1 cellular context compared by ENCODE assay signal in the genomic region with DNA sequence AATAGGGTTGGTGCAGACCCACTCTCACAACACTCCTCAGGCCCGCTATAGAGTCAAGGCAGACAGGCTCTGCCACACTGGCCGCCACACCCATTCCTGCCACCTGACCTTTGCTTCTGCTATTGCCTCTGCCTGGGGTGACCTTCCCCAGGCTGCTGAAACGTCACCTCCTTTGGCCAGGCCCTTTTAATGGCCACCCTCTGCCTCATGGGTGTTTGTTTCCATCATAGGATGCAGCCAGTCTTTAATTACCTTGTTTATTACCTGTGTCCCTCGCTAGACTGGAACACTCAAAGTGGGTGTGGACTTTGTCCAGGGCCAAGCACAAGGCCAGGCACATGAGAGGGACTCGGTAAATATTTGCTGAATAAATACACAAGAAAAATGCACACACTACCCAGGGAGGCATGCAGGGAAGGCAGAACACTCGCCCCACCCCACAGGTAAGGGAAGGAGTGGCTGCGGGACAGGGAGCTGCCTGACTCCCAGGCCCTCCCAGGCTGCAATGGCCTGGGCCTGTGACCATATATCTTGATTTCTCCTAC.
TF ChIP-seq lines count a peak whose summit lies in the region.

No MANE protein-coding gene starts in this region.

TF ChIP-seq in liver, 16 proteins besides CTCF, POLR2A, EP300 and RAD21 (continued from another document):
- TF ChIP-seq FOXA2 (IDR thresholded peaks at IDR 0.05) (peak; percentile 74), RXRA (IDR thresholded peaks at IDR 0.05) (peak; percentile 78 to 81), HNF4G (IDR thresholded peaks at IDR 0.05) (peak; percentile 22), GABPA (IDR thresholded peaks at IDR 0.05 in 1 of 2, conservative IDR thresholded peaks at IDR 0.05 in 1 of 2) (no peak), SP1 (IDR thresholded peaks at IDR 0.05) (peak; percentile 51), NR2F2 (IDR thresholded peaks at IDR 0.05) (no peak)
- TF ChIP-seq, protein P1, sequence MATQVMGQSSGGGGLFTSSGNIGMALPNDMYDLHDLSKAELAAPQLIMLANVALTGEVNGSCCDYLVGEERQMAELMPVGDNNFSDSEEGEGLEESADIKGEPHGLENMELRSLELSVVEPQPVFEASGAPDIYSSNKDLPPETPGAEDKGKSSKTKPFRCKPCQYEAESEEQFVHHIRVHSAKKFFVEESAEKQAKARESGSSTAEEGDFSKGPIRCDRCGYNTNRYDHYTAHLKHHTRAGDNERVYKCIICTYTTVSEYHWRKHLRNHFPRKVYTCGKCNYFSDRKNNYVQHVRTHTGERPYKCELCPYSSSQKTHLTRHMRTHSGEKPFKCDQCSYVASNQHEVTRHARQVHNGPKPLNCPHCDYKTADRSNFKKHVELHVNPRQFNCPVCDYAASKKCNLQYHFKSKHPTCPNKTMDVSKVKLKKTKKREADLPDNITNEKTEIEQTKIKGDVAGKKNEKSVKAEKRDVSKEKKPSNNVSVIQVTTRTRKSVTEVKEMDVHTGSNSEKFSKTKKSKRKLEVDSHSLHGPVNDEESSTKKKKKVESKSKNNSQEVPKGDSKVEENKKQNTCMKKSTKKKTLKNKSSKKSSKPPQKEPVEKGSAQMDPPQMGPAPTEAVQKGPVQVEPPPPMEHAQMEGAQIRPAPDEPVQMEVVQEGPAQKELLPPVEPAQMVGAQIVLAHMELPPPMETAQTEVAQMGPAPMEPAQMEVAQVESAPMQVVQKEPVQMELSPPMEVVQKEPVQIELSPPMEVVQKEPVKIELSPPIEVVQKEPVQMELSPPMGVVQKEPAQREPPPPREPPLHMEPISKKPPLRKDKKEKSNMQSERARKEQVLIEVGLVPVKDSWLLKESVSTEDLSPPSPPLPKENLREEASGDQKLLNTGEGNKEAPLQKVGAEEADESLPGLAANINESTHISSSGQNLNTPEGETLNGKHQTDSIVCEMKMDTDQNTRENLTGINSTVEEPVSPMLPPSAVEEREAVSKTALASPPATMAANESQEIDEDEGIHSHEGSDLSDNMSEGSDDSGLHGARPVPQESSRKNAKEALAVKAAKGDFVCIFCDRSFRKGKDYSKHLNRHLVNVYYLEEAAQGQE (IDR thresholded peaks at IDR 0.05): no peak
- TF ChIP-seq, protein P2, sequence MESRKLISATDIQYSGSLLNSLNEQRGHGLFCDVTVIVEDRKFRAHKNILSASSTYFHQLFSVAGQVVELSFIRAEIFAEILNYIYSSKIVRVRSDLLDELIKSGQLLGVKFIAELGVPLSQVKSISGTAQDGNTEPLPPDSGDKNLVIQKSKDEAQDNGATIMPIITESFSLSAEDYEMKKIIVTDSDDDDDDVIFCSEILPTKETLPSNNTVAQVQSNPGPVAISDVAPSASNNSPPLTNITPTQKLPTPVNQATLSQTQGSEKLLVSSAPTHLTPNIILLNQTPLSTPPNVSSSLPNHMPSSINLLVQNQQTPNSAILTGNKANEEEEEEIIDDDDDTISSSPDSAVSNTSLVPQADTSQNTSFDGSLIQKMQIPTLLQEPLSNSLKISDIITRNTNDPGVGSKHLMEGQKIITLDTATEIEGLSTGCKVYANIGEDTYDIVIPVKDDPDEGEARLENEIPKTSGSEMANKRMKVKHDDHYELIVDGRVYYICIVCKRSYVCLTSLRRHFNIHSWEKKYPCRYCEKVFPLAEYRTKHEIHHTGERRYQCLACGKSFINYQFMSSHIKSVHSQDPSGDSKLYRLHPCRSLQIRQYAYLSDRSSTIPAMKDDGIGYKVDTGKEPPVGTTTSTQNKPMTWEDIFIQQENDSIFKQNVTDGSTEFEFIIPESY (IDR thresholded peaks at IDR 0.05): no peak
- TF ChIP-seq, protein P3, sequence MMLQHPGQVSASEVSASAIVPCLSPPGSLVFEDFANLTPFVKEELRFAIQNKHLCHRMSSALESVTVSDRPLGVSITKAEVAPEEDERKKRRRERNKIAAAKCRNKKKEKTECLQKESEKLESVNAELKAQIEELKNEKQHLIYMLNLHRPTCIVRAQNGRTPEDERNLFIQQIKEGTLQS (IDR thresholded peaks at IDR 0.05): no peak
- TF ChIP-seq, protein P4, sequence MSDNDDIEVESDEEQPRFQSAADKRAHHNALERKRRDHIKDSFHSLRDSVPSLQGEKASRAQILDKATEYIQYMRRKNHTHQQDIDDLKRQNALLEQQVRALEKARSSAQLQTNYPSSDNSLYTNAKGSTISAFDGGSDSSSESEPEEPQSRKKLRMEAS (IDR thresholded peaks at IDR 0.05): peak; percentile 38
